8 cellular contexts compared by ENCODE assay signal in genomic region chr12:642633-643477, GRCh38. TPM values are rescaled to one million over a fixed set of nuclear protein-coding genes. Genes with fewer than 3 reads are reported as not detected.
A peak's percentile ranks its signal among the peaks of the same experiment; 100 is the strongest.
DNase-seq lines count a peak whose midpoint lies in the region; ATAC-seq lines count a peak whose summit lies in the region.

No MANE protein-coding gene starts in this region.

- H2BK5ac ChIP-seq in mesendoderm (ENCODE audit: low read length), result peak overlapping the region; percentile 77

- DNase-seq in NCI-H2029 (lab: John Stamatoyannopoulos, UW), result peak; percentile 31
- no peak for DNase-seq in NCI-H2029 treated with DMSO at 0.1 percent for 48 hours (lab: John Stamatoyannopoulos, UW)
- DNase-seq in NCI-H345 treated with DMSO at 0.1 percent for 48 hours (lab: John Stamatoyannopoulos, UW; ENCODE audit: unreplicated experiment), result peak; percentile 3
- DNase-seq in activated CD8-positive, alpha-beta memory T cell treated with anti-CD3 and anti-CD28 coated beads for 4 hours (ENCODE audit: low read depth in 2 of 2), result peak; percentile 51
- DNase-seq in mesendoderm, result peak; percentile 92
- DNase-seq in stimulated activated CD8-positive, alpha-beta memory T cell treated with anti-CD3 and anti-CD28 coated beads, Interleukin-15, amount 100 ng/mL, for 4 hours (ENCODE audit: low read depth in 2 of 2), result peak; percentile 39 to 63

- no peak overlapping the region for H2AK5ac ChIP-seq in mesendoderm (ENCODE audit: low read length)

- no peaks in the 10 kb centered on the region for H3K9me3 ChIP-seq in endocrine pancreas (ENCODE audit: control insufficient read depth, low read length)

- peak overlapping the region; percentile 83 for H4K8ac ChIP-seq in mesendoderm (ENCODE audit: low read depth, low read length)

- H3K79me2 ChIP-seq in mesendoderm (ENCODE audit: control insufficient read depth, insufficient read depth, low read length), result no peaks in the 10 kb centered on the region

- H3K27me3 ChIP-seq in endocrine pancreas (ENCODE audit: control insufficient read depth, insufficient read depth, low read length) (no peaks in the 10 kb centered on the region), mesendoderm (ENCODE audit: insufficient read depth, low read length, poor library complexity) (no peaks in the 10 kb centered on the region)

- H3K23ac ChIP-seq in mesendoderm (ENCODE audit: low read length), result peak overlapping the region; percentile 70

- H3K4ac ChIP-seq in mesendoderm (ENCODE audit: low read depth, low read length), result peak overlapping the region; percentile 76

- WGBS in mesendoderm (ENCODE audit: extremely low coverage, insufficient coverage, low lambda C conversion rate), result no CpG with 5 or more reads among the region's 96 CpGs

- peak overlapping the region; percentile 65 for H3K27ac ChIP-seq in mesendoderm (ENCODE audit: low read depth, low read length)

- H3K36me3 ChIP-seq in endocrine pancreas (ENCODE audit: control insufficient read depth, insufficient read depth, low read length) (no peaks in the 10 kb centered on the region), mesendoderm (ENCODE audit: control insufficient read depth, insufficient read depth, low read length) (no peaks in the 10 kb centered on the region)

- no peak overlapping the region for H4K5ac ChIP-seq in mesendoderm (ENCODE audit: low read length)

- H3K4me2 ChIP-seq in mesendoderm (ENCODE audit: low read length), result peak overlapping the region; percentile 62

- no peaks in the 10 kb centered on the region for H3K4me1 ChIP-seq in endocrine pancreas (ENCODE audit: control insufficient read depth, insufficient read depth, low read length)
- no peaks in the 10 kb centered on the region for H3K4me1 ChIP-seq in mesendoderm (ENCODE audit: control insufficient read depth, low read depth, low read length)

- H3K4me3 ChIP-seq in endocrine pancreas (ENCODE audit: control insufficient read depth, insufficient read depth, low read length) (no peak overlapping the region), mesendoderm (ENCODE audit: low read length) (peak overlapping the region; percentile 27)

- peak overlapping the region; percentile 10 for H3K18ac ChIP-seq in mesendoderm (ENCODE audit: low read length)

- no peaks in the 10 kb centered on the region for H3K79me1 ChIP-seq in mesendoderm (ENCODE audit: low read length)

- peak overlapping the region; percentile 95 for H3K56ac ChIP-seq in mesendoderm (ENCODE audit: low read length)

- H3K9ac ChIP-seq in endocrine pancreas (ENCODE audit: control insufficient read depth, insufficient read depth, low read length) (peak overlapping the region; percentile 20), mesendoderm (ENCODE audit: low read length) (peak overlapping the region; percentile 88)

- ATAC-seq in HG02763 (IDR thresholded peaks at IDR 0.05; ENCODE audit: unreplicated experiment), result peak; percentile 66

- peak overlapping the region; percentile 88 for H2BK120ac ChIP-seq in mesendoderm (ENCODE audit: low read depth, low read length)

- H2BK15ac ChIP-seq in mesendoderm (replicated peaks; ENCODE audit: low read depth), result no peak overlapping the region

RNA-seq across cellular contexts. Expression of gene NINJ2, which starts 20.4 kb away (rescaled TPM):
- 0.38 TPM for polyA plus RNA-seq in mesendoderm (2013, experiment 1 of 2)
- 0.35 TPM for polyA plus RNA-seq in mesendoderm (2013, experiment 2 of 2)
